Comparison of ENCODE assay signal across 8 cellular contexts in the genomic region with DNA sequence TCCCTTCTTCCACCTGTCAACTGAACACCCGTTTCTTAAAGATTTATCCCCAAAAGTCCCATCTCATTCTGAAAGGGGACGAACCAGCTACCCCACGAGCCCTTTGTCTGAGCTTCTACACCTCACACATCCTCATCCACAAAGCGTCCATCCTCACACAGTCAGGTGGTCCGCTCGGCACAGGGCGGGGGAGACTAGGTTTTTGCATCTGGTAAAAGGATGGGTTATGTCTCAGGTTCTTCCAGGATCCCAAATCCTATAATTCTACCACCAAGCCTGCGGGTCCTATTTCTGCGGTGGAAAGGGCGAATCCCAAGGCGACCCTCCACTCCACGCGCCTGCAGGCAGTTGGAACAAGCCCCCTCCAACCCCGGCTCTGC. TPM values are rescaled to one million over a fixed set of nuclear protein-coding genes. Genes with fewer than 3 reads are reported as not detected.
DNase-seq lines count a peak whose midpoint lies in the region; ATAC-seq and TF ChIP-seq lines count a peak whose summit lies in the region.

No MANE protein-coding gene starts in this region.

- CTCF ChIA-PET in activated B cell treated with CpG ODN at 0.5 μM for 24 hours (lab: Charles Lee): interaction anchor here (1.1 to 1.6 kb wide), 3 partner anchors 46 to 98 kb away, joined by 3 to 4 read pairs (median 4); no protein-coding TSS in a partner anchor

- 0 to 1% methylated on average over 14 of the region's 14 CpGs for WGBS in sigmoid colon, 2 donors

- no peak for TF ChIP-seq POLR2A in sigmoid colon (IDR thresholded peaks at IDR 0.05)

- DNase-seq in GM10266 (ENCODE audit: extremely low spot score) (peak; percentile 51), activated B cell treated with CpG ODN at 0.5 μM for 24 hours (no peak), cardiac muscle cell (ENCODE audit: low read depth in 1 of 2, low spot score in 1 of 2) (no peak), sigmoid colon (no peak), DMS114 treated with DMSO at 0.1 percent for 48 hours (lab: John Stamatoyannopoulos, UW; ENCODE audit: unreplicated experiment) (no peak), SKM-1 (lab: John Stamatoyannopoulos, UW; ENCODE audit: unreplicated experiment) (no peak), medulla oblongata (ENCODE audit: extremely low spot score) (no peak)

- H3K36me3 Mint-ChIP-seq in activated B cell treated with CpG ODN at 0.5 μM for 24 hours (ENCODE audit: low read depth): peaks cover 17% of the 10 kb centered on the region

- H3K4me1 Mint-ChIP-seq in activated B cell treated with CpG ODN at 0.5 μM for 24 hours: peaks cover 39% of the 10 kb centered on the region

- H3K27me3 ChIP-seq in cardiac muscle cell: peaks cover 81% of the 10 kb centered on the region
- H3K27me3 ChIP-seq in sigmoid colon: no peaks in the 10 kb centered on the region

- H3K9me3 ChIP-seq in cardiac muscle cell (ENCODE audit: low read depth) (no peaks in the 10 kb centered on the region), sigmoid colon (no peaks in the 10 kb centered on the region)

- H3K4me3 ChIP-seq in cardiac muscle cell (peak overlapping the region; percentile 95), sigmoid colon (peak overlapping the region; percentile 70 to 92 (median 85))

- POLR2A ChIA-PET in activated B cell treated with CpG ODN at 0.5 μM for 24 hours (lab: Charles Lee): interaction anchor here (0.5 to 2.7 kb wide), 20 partner anchors 7 to 1413 kb away, joined by 3 to 20 read pairs (median 4); a partner anchor contains a TSS

- peak; percentile 12 for ATAC-seq in HG02840 (IDR thresholded peaks at IDR 0.05; ENCODE audit: low FRiP score, unreplicated experiment)
- ATAC-seq in activated B cell treated with CpG ODN at 0.5 μM for 24 hours (ENCODE audit: low read depth): no peak

- peak overlapping the region; percentile 97 for H3K4me3 Mint-ChIP-seq in activated B cell treated with CpG ODN at 0.5 μM for 24 hours

- no peaks in the 10 kb centered on the region for H3K27me3 Mint-ChIP-seq in activated B cell treated with CpG ODN at 0.5 μM for 24 hours

- TF ChIP-seq EP300 in sigmoid colon (IDR thresholded peaks at IDR 0.05): no peak

- peak overlapping the region; percentile 98 for H3K27ac Mint-ChIP-seq in activated B cell treated with CpG ODN at 0.5 μM for 24 hours

- H3K4me1 ChIP-seq in cardiac muscle cell (ENCODE audit: low read depth) (no peaks in the 10 kb centered on the region), sigmoid colon (peaks cover 0 to 28% (median 22%) of the 10 kb centered on the region in 4 donors)

- H3K36me3 ChIP-seq in cardiac muscle cell (no peaks in the 10 kb centered on the region), sigmoid colon (peaks cover 0 to 9% (median 0%) of the 10 kb centered on the region in 4 donors)

- H3K27ac ChIP-seq in cardiac muscle cell: no peak overlapping the region
- peak overlapping the region; percentile 80 to 89 (median 89) for H3K27ac ChIP-seq in sigmoid colon

- no peak for TF ChIP-seq CTCF in GM10266 (IDR thresholded peaks at IDR 0.05; ENCODE audit: control insufficient read depth, insufficient read depth, low read depth, missing control alignments)
- TF ChIP-seq CTCF in activated B cell treated with CpG ODN at 0.5 μM for 24 hours (IDR thresholded peaks at IDR 0.05): no peak
- TF ChIP-seq CTCF in cardiac muscle cell (IDR thresholded peaks at IDR 0.05; ENCODE audit: low read depth, low read length): no peak
- TF ChIP-seq CTCF in sigmoid colon (IDR thresholded peaks at IDR 0.05): no peak

- H3K9me3 Mint-ChIP-seq in activated B cell treated with CpG ODN at 0.5 μM for 24 hours: no peaks in the 10 kb centered on the region

- intact Hi-C loops in activated B cell treated with CpG ODN at 0.5 μM for 24 hours (cut with micrococcal nuclease) (loop anchor here (1.0 to 5.0 kb wide), 5 partner anchors 46 to 236 kb away; a partner anchor contains a TSS), sigmoid colon (cut with DNase I) (loop anchor here (2.0 kb wide), 1 partner anchor 46 kb away; no protein-coding TSS in a partner anchor)

RNA-seq across cellular contexts. Expression of a gene that starts 0.5 kb away (rescaled TPM):
- total RNA-seq in activated B cell treated with CpG ODN at 0.5 μM for 24 hours (9.7 and 12.6 TPM in 2 replicates), cardiac muscle cell (5.9 and 8.4 TPM in 2 replicates), sigmoid colon (10 to 100 TPM in 2 of 4 donors, 1 to 10 TPM in 2; 8.1 to 19.1 (median 11.1) TPM)
- polyA plus RNA-seq in cardiac muscle cell (2.2 and 5.6 TPM in 2 replicates), sigmoid colon (10 to 100 TPM; 13.8 to 19.5 (median 15.5) TPM)

RNA-seq across cellular contexts. Expression of a gene that starts 52.0 kb away (rescaled TPM):
- total RNA-seq in activated B cell treated with CpG ODN at 0.5 μM for 24 hours: 2.4 and 4.6 TPM in 2 replicates
- total RNA-seq in cardiac muscle cell: 13.0 and 14.9 TPM in 2 replicates
- 1.7 and 5.1 TPM in 2 replicates for polyA plus RNA-seq in cardiac muscle cell
- 10 to 100 TPM in 3 of 4 donors, 1 to 10 TPM in 1; 8.6 to 26.1 (median 21.9) TPM for total RNA-seq in sigmoid colon
- polyA plus RNA-seq in sigmoid colon: 1 to 10 TPM in 2 of 3 donors, under 1 TPM in 1; 0.46 to 5.0 (median 1.8) TPM

RNA-seq across cellular contexts. Expression of a gene that starts 52.1 kb away (rescaled TPM):
- 8.9 and 9.5 TPM in 2 replicates for total RNA-seq in activated B cell treated with CpG ODN at 0.5 μM for 24 hours
- total RNA-seq in cardiac muscle cell: 29.8 and 34.8 TPM in 2 replicates
- polyA plus RNA-seq in cardiac muscle cell: 23.3 and 23.8 TPM in 2 replicates
- total RNA-seq in sigmoid colon: 10 to 100 TPM; 21.0 to 27.0 (median 23.2) TPM
- polyA plus RNA-seq in sigmoid colon: 10 to 100 TPM in 1 of 3 donors, 1 to 10 TPM in 2; 6.9 to 16.2 (median 9.0) TPM

RNA-seq across cellular contexts. Expression of a gene that starts 57.9 kb away (rescaled TPM):
- total RNA-seq in activated B cell treated with CpG ODN at 0.5 μM for 24 hours: 5.9 and 6.0 TPM in 2 replicates
- 0.71 and 0.74 TPM in 2 replicates for total RNA-seq in cardiac muscle cell
- 0.91 and 1.1 TPM in 2 replicates for polyA plus RNA-seq in cardiac muscle cell
- total RNA-seq in sigmoid colon: 10 to 100 TPM; 12.8 to 16.6 (median 14.0) TPM
- 1 to 10 TPM; 4.2 to 8.3 (median 4.4) TPM for polyA plus RNA-seq in sigmoid colon

RNA-seq across cellular contexts. Expression of a gene that starts 58.6 kb away (rescaled TPM):
- total RNA-seq in activated B cell treated with CpG ODN at 0.5 μM for 24 hours (38.2 and 41.4 TPM in 2 replicates), cardiac muscle cell (17.2 and 25.5 TPM in 2 replicates), sigmoid colon (10 to 100 TPM; 13.9 to 20.6 (median 18.7) TPM)
- polyA plus RNA-seq in cardiac muscle cell (25.1 and 31.8 TPM in 2 replicates), sigmoid colon (10 to 100 TPM in 1 of 3 donors, 1 to 10 TPM in 2; 7.4 to 19.3 (median 9.6) TPM)
